ENCODE assay signal across 17 cellular contexts in genomic region chr9:92620870-92621269, GRCh38.
"Had no signal": no experiment of that assay in that cellular context is flagged by ENCODE, and none has a peak within 500 bp of the region (broad histone marks: within the 10 kb centered on the region; RNA-seq: fewer than 3 reads in every experiment).

No MANE protein-coding gene starts in this region.

- H3K27me3 Mint-ChIP-seq: dendritic cell treated with granulocyte-macrophage colony-stimulating factor and Interleukin-4, amounts not matched to agents 40 ng/mL and 50 ng/mL, for 4 days; stimulated activated naive CD8-positive, alpha-beta T cell treated with anti-CD3 and anti-CD28 coated beads, Interleukin-15, Interleukin-2, amounts not matched to agents 100 ng/mL and 50 ng/mL, for 24 hours; T-cell had no signal

- H3K27ac Mint-ChIP-seq: activated T-cell treated with anti-CD3 and anti-CD28 coated beads, Interleukin-2, amount 50 U/mL, for 72 hours; dendritic cell treated with granulocyte-macrophage colony-stimulating factor and Interleukin-4, amounts not matched to agents 40 ng/mL and 50 ng/mL, for 4 days; natural killer cell; stimulated activated naive CD8-positive, alpha-beta T cell treated with anti-CD3 and anti-CD28 coated beads, Interleukin-15, Interleukin-2, amounts not matched to agents 100 ng/mL and 50 ng/mL, for 24 hours; T-cell had no signal

- DNase-seq: activated gamma-delta T cell; activated T-cell treated with anti-CD3 and anti-CD28 coated beads, Interleukin-2, amount 50 U/mL, for 72 hours; cerebellar nuclear complex; effector memory CD4-positive, alpha-beta T cell; left colon; mucosa of descending colon; natural killer cell; posterior cingulate gyrus; SK-N-SH; T-cell; T-helper 9 cell had no signal

- H3K4me3 ChIP-seq: mucosa of descending colon, smooth muscle cell had no signal

- H3K4me1 Mint-ChIP-seq: natural killer cell, T-cell had no signal

- H3K36me3 Mint-ChIP-seq: activated naive CD4-positive, alpha-beta T cell treated with anti-CD3 and anti-CD28 coated beads, Interleukin-2, amount 50 U/mL, for 72 hours; natural killer cell had no signal

- H3K9ac ChIP-seq: SK-N-SH had no signal

- H3K9me3 ChIP-seq: mucosa of descending colon, neutrophil, SK-N-SH had no signal

- H3K9me3 Mint-ChIP-seq: activated naive CD4-positive, alpha-beta T cell treated with anti-CD3 and anti-CD28 coated beads, Interleukin-2, amount 50 U/mL, for 72 hours; activated T-cell treated with anti-CD3 and anti-CD28 coated beads, Interleukin-2, amount 50 U/mL, for 72 hours; dendritic cell treated with granulocyte-macrophage colony-stimulating factor and Interleukin-4, amounts not matched to agents 40 ng/mL and 50 ng/mL, for 4 days; natural killer cell; stimulated activated naive CD8-positive, alpha-beta T cell treated with anti-CD3 and anti-CD28 coated beads, Interleukin-15, Interleukin-2, amounts not matched to agents 100 ng/mL and 50 ng/mL, for 24 hours; T-cell had no signal

- H3K27me3 ChIP-seq: neutrophil had no signal

- H3K27ac ChIP-seq: neutrophil had no signal

- H3K4me3 Mint-ChIP-seq: activated T-cell treated with anti-CD3 and anti-CD28 coated beads, Interleukin-2, amount 50 U/mL, for 72 hours; dendritic cell treated with granulocyte-macrophage colony-stimulating factor and Interleukin-4, amounts not matched to agents 40 ng/mL and 50 ng/mL, for 4 days; natural killer cell; stimulated activated naive CD8-positive, alpha-beta T cell treated with anti-CD3 and anti-CD28 coated beads, Interleukin-15, Interleukin-2, amounts not matched to agents 100 ng/mL and 50 ng/mL, for 24 hours; T-cell had no signal

- ATAC-seq: activated CD4-positive, CD25-positive, alpha-beta regulatory T cell treated with anti-CD3 and anti-CD28 coated beads, Interleukin-2, amount 50 U/mL, for 24 hours; activated naive CD4-positive, alpha-beta T cell treated with anti-CD3 and anti-CD28 coated beads, Interleukin-2, amount 50 U/mL, for 72 hours; activated T-cell treated with anti-CD3 and anti-CD28 coated beads, Interleukin-2, amount 50 U/mL, for 72 hours; left colon; mucosa of descending colon; natural killer cell; T-cell had no signal
